Comparison of ENCODE assay signal across 13 cellular contexts in the genomic region with DNA sequence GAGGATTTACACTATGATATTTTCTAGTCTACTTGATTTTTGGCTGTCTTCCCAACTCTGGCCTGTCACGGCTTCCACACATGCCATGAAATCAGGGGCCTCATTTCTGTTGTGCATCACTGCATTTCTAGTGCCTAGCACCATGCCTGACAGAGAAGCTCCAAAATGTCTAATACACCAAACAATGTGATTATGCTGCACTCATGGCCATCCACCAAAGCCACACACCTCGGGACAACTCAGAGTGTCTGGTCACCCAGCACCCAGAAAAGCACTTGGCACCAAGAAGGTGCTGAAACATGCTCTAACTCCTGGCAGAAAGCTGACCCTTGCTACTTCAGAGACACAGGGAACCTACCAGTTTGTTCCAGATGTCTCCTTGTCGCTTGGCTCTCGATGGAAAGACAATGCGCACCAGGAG. TPM values are rescaled to one million over a fixed set of nuclear protein-coding genes. Genes with fewer than 3 reads are reported as not detected.
DNase-seq lines count a peak whose midpoint lies in the region; ATAC-seq and TF ChIP-seq lines count a peak whose summit lies in the region.
"Had no signal": no experiment of that assay in that cellular context is flagged by ENCODE, and none has a peak within 500 bp of the region (broad histone marks: within the 10 kb centered on the region; RNA-seq: fewer than 3 reads in every experiment).

No MANE protein-coding gene starts in this region.

- in situ Hi-C loops in Caki2 (cut with HindIII; ENCODE audit: low pct_unique_long_range_greater_than_20kb, low sequenced_read_pairs), result no loop called here

- H3K9me3 Mint-ChIP-seq in chondrocyte (ENCODE audit: low read depth), result no peaks in the 10 kb centered on the region

- peak overlapping the region; percentile 69 for H3K27ac Mint-ChIP-seq in chondrocyte (ENCODE audit: unreplicated experiment)
- H3K27ac Mint-ChIP-seq: activated naive CD8-positive, alpha-beta T cell had no signal

- no peak for TF ChIP-seq CTCF in chondrocyte (IDR thresholded peaks at IDR 0.05)

- H3K4me1 Mint-ChIP-seq in chondrocyte (ENCODE audit: low read depth), result peaks cover 17% of the 10 kb centered on the region

- peaks cover 37% of the 10 kb centered on the region for H3K36me3 Mint-ChIP-seq in chondrocyte (ENCODE audit: low read depth)

- no peak overlapping the region for H3K4me3 Mint-ChIP-seq in chondrocyte (ENCODE audit: unreplicated experiment)
- H3K4me3 Mint-ChIP-seq: activated naive CD8-positive, alpha-beta T cell had no signal

- H3K27me3 Mint-ChIP-seq in chondrocyte (ENCODE audit: low read depth), result no peaks in the 10 kb centered on the region
- H3K27me3 Mint-ChIP-seq: activated naive CD8-positive, alpha-beta T cell had no signal

- peak; percentile 47 for DNase-seq in Caki2 (ENCODE audit: low read depth)
- peak; percentile 60 for DNase-seq in M059J (ENCODE audit: low read depth)
- DNase-seq in chondrocyte (ENCODE audit: low spot score), result no peak
- peak; percentile 94 for DNase-seq in kidney tubule cell (ENCODE audit: low spot score)
- DNase-seq in GF-D8 (lab: John Stamatoyannopoulos, UW), result no peak
- DNase-seq in NCI-H510A (lab: John Stamatoyannopoulos, UW), result no peak
- DNase-seq in COR-L47 (lab: John Stamatoyannopoulos, UW), result no peak
- DNase-seq: EL; NCI-H1048; stimulated activated CD8-positive, alpha-beta memory T cell treated with anti-CD3 and anti-CD28 coated beads, Interleukin-4, amount 100 ng/mL, for 48 hours had no signal

- no peak for ATAC-seq in activated CD4-positive, CD25-positive, alpha-beta regulatory T cell treated with anti-CD3 and anti-CD28 coated beads, Interleukin-2, amount 50 U/mL, for 24 hours
- ATAC-seq: left lobe of liver had no signal

RNA-seq across cellular contexts. Expression of gene GCN1, which starts 11.3 kb away (rescaled TPM):
- 44.3 and 51.5 TPM in 2 replicates for total RNA-seq in Caki2 (2014; rRNA removed; shearing (Covaris generic); ENCODE audit: low replicate concordance)
- 29.3 and 61.8 TPM in 2 replicates for total RNA-seq in M059J (2014; rRNA removed; shearing (Covaris generic))
- 92.3 to 137 TPM (median 97.5 TPM) in 3 replicates for total RNA-seq in chondrocyte

RNA-seq across cellular contexts. Expression of gene RPLP0, which starts 17.7 kb away (rescaled TPM):
- total RNA-seq in Caki2 (2014; rRNA removed; shearing (Covaris generic); ENCODE audit: low replicate concordance), result 5,858 and 6,047 TPM in 2 replicates
- total RNA-seq in M059J (2014; rRNA removed; shearing (Covaris generic)), result 1,663 and 2,281 TPM in 2 replicates
- 1,691 to 2,186 TPM (median 1,706 TPM) in 3 replicates for total RNA-seq in chondrocyte

Comparison
In these comparisons a context has a peak if more than half of its experiments do, and no peak if none do; other contexts are left out.
1. DNase-seq: peak in Caki2 (single experiment), M059J (single experiment) and kidney tubule cell (single experiment); none in chondrocyte (single experiment), GF-D8 (single experiment), NCI-H510A (single experiment) and COR-L47 (single experiment).